ENCODE assay signal across 8 cellular contexts in genomic region chr1:1324524-1325287, GRCh38. TPM values are rescaled to one million over a fixed set of nuclear protein-coding genes. Genes with fewer than 3 reads are reported as not detected.
DNase-seq lines count a peak whose midpoint lies in the region; ATAC-seq and TF ChIP-seq lines count a peak whose summit lies in the region.

TSS of gene CPTP (plus strand) at chr1:1324802. CDS start at chr1:1326911, 2,109 bp downstream.
TSS of gene INTS11 (minus strand) at chr1:1324660. CDS start at chr1:1324608, 52 bp downstream.

- TF ChIP-seq CTCF in RWPE2 (IDR thresholded peaks at IDR 0.05; ENCODE audit: poor library complexity, severe bottlenecking) (no peak), nephron (IDR thresholded peaks at IDR 0.05; ENCODE audit: unreplicated experiment in 3 of 3) (no peak)

- DNase-seq in DMS53 treated with DMSO at 0.1 percent for 48 hours (lab: John Stamatoyannopoulos, UW; ENCODE audit: unreplicated experiment) (peak; percentile 86), RWPE2 (ENCODE audit: low spot score) (peak; percentile 94), fibroblast of peridontal ligament (ENCODE audit: extremely low read depth) (peak; percentile 84)
- DNase-seq in Jurkat, Clone E6-1 (ENCODE audit: low read depth, low spot score): peak; percentile 82
- peak; percentile 93 for DNase-seq in activated T-helper 2 cell treated with anti-CD3 and anti-CD28 coated beads, Interferon-gamma antibody, Interleukin-2, Interleukin-4, amounts not matched to agents 10 μg/mL and 5 μg/mL and 100 μg/mL, durations not matched to agents 14 hours and 24 hours and 36 hours (ENCODE audit: low spot score)
- peak; percentile 97 for DNase-seq in stimulated activated naive CD8-positive, alpha-beta T cell treated with anti-CD3 and anti-CD28 coated beads, Interleukin-15, Interleukin-2, amounts not matched to agents 100 U/mL and 50 U/mL, for 24 hours

- peak within 1 kb of the TSS; percentile 87 for H3K27ac Mint-ChIP-seq in activated T-helper 2 cell treated with anti-CD3 and anti-CD28 coated beads, Interferon-gamma antibody, Interleukin-2, Interleukin-4, amounts not matched to agents 10 μg/mL and 5 μg/mL and 100 μg/mL, durations not matched to agents 14 hours and 24 hours and 36 hours
- H3K27ac Mint-ChIP-seq in nephron: peak within 1 kb of the TSS in 2 of 3 experiments; percentile 48 to 77

- no peaks in the 10 kb centered on the region for H3K9me3 ChIP-seq in RWPE2 (ENCODE audit: severe bottlenecking)

- peak within 1 kb of the TSS; percentile 65 for H3K4me3 ChIP-seq in Jurkat, Clone E6-1 (ENCODE audit: low read length)
- H3K4me3 ChIP-seq in RWPE2 (ENCODE audit: severe bottlenecking): peak within 1 kb of the TSS; percentile 100

- no peaks in the 10 kb centered on the region for H3K27me3 Mint-ChIP-seq in activated T-helper 2 cell treated with anti-CD3 and anti-CD28 coated beads, Interferon-gamma antibody, Interleukin-2, Interleukin-4, amounts not matched to agents 10 μg/mL and 5 μg/mL and 100 μg/mL, durations not matched to agents 14 hours and 24 hours and 36 hours (ENCODE audit: low read depth)
- H3K27me3 Mint-ChIP-seq in nephron (ENCODE audit: low read depth): no peaks in the 10 kb centered on the region

- H3K27me3 ChIP-seq in RWPE2 (ENCODE audit: insufficient read depth, poor library complexity, severe bottlenecking): no peaks in the 10 kb centered on the region

- peak within 1 kb of the TSS; percentile 90 for H3K4me3 Mint-ChIP-seq in activated T-helper 2 cell treated with anti-CD3 and anti-CD28 coated beads, Interferon-gamma antibody, Interleukin-2, Interleukin-4, amounts not matched to agents 10 μg/mL and 5 μg/mL and 100 μg/mL, durations not matched to agents 14 hours and 24 hours and 36 hours (ENCODE audit: low read depth)
- H3K4me3 Mint-ChIP-seq in nephron: peak within 1 kb of the TSS; percentile 90 to 97 (median 91)

- H3K4me1 ChIP-seq in RWPE2 (ENCODE audit: insufficient read depth, poor library complexity, severe bottlenecking): no peaks in the 10 kb centered on the region

- peak within 1 kb of the TSS; percentile 72 for H3K27ac ChIP-seq in RWPE2 (ENCODE audit: poor library complexity, severe bottlenecking)

- intact Hi-C loops in activated T-helper 2 cell treated with anti-CD3 and anti-CD28 coated beads, Interferon-gamma antibody, Interleukin-2, Interleukin-4, amounts not matched to agents 10 μg/mL and 5 μg/mL and 100 μg/mL, durations not matched to agents 14 hours and 24 hours and 36 hours (cut with micrococcal nuclease): loop anchor here (1.0 kb wide), 1 partner anchor 16 kb away; the partner anchor contains the start of gene PUSL1

- H3K4me1 Mint-ChIP-seq in activated T-helper 2 cell treated with anti-CD3 and anti-CD28 coated beads, Interferon-gamma antibody, Interleukin-2, Interleukin-4, amounts not matched to agents 10 μg/mL and 5 μg/mL and 100 μg/mL, durations not matched to agents 14 hours and 24 hours and 36 hours (ENCODE audit: low read depth): peaks cover 18% of the 10 kb centered on the region
- H3K4me1 Mint-ChIP-seq in nephron: peaks cover 18% of the 10 kb centered on the region

- no peaks in the 10 kb centered on the region for H3K9me3 Mint-ChIP-seq in activated T-helper 2 cell treated with anti-CD3 and anti-CD28 coated beads, Interferon-gamma antibody, Interleukin-2, Interleukin-4, amounts not matched to agents 10 μg/mL and 5 μg/mL and 100 μg/mL, durations not matched to agents 14 hours and 24 hours and 36 hours
- H3K9me3 Mint-ChIP-seq in nephron: no peaks in the 10 kb centered on the region

- H3K36me3 Mint-ChIP-seq in activated T-helper 2 cell treated with anti-CD3 and anti-CD28 coated beads, Interferon-gamma antibody, Interleukin-2, Interleukin-4, amounts not matched to agents 10 μg/mL and 5 μg/mL and 100 μg/mL, durations not matched to agents 14 hours and 24 hours and 36 hours (ENCODE audit: low read depth): peaks cover 20% of the 10 kb centered on the region
- H3K36me3 Mint-ChIP-seq in nephron (ENCODE audit: low read depth): peaks cover under 1% of the 10 kb centered on the region

- peak; percentile 67 for ATAC-seq in GM21619 (IDR thresholded peaks at IDR 0.05; ENCODE audit: unreplicated experiment)
- peak; percentile 68 for ATAC-seq in RWPE2 (ENCODE audit: low read depth)
- peak; percentile 83 for ATAC-seq in stimulated activated naive CD8-positive, alpha-beta T cell treated with anti-CD3 and anti-CD28 coated beads, Interleukin-15, Interleukin-2, amounts not matched to agents 100 U/mL and 50 U/mL, for 24 hours

- H3K36me3 ChIP-seq in RWPE2 (ENCODE audit: low read depth): peaks cover 18% of the 10 kb centered on the region

RNA-seq across cellular contexts. Expression of gene CPTP, which starts in this region (rescaled TPM):
- polyA plus RNA-seq in Jurkat, Clone E6-1 (2012; ENCODE audit: insufficient read depth, insufficient read length): 6.3 TPM
- total RNA-seq in activated T-helper 2 cell treated with anti-CD3 and anti-CD28 coated beads, Interferon-gamma antibody, Interleukin-2, Interleukin-4, amounts not matched to agents 10 μg/mL and 5 μg/mL and 100 μg/mL, durations not matched to agents 14 hours and 24 hours and 36 hours: 12.1 and 13.1 TPM in 2 replicates

RNA-seq across cellular contexts. Expression of gene INTS11, which starts in this region (rescaled TPM):
- polyA plus RNA-seq in Jurkat, Clone E6-1 (2012; ENCODE audit: insufficient read depth, insufficient read length): 136 TPM
- 127 and 138 TPM in 2 replicates for total RNA-seq in activated T-helper 2 cell treated with anti-CD3 and anti-CD28 coated beads, Interferon-gamma antibody, Interleukin-2, Interleukin-4, amounts not matched to agents 10 μg/mL and 5 μg/mL and 100 μg/mL, durations not matched to agents 14 hours and 24 hours and 36 hours

Comparison
In these comparisons a context has a peak if more than half of its experiments do, and no peak if none do; other contexts are left out.
1. Peak in every context shown above with its lines: DNase-seq, ATAC-seq, H3K4me3 ChIP-seq and H3K27ac ChIP-seq.